Comparison of ENCODE assay signal across 9 cellular contexts in genomic region chr6:30779850-30780641, GRCh38. TPM values are rescaled to one million over a fixed set of nuclear protein-coding genes. Genes with fewer than 3 reads are reported as not detected.
DNase-seq lines count a peak whose midpoint lies in the region; ATAC-seq and TF ChIP-seq lines count a peak whose summit lies in the region.
"Had no signal": no experiment of that assay in that cellular context is flagged by ENCODE, and none has a peak within 500 bp of the region (broad histone marks: within the 10 kb centered on the region; RNA-seq: fewer than 3 reads in every experiment).

No MANE protein-coding gene starts in this region.

- no peak for TF ChIP-seq POLR2A in uterus (IDR thresholded peaks at IDR 0.05)

- H3K27ac ChIP-seq in left ventricle myocardium inferior (replicated peaks) (peak overlapping the region; percentile 96), osteoblast (ENCODE audit: low read depth, low read length) (peak overlapping the region; percentile 100), uterus (peak overlapping the region; percentile 82 to 96)

- H3K4me2 ChIP-seq in osteoblast (ENCODE audit: insufficient read depth, low read length) = peak overlapping the region; percentile 63

- H3K79me2 ChIP-seq in osteoblast (ENCODE audit: insufficient read depth, low read length) = no peaks in the 10 kb centered on the region

- H3K4me3 ChIP-seq in left ventricle myocardium inferior (no peak overlapping the region), epithelial cell of esophagus (ENCODE audit: low read length) (no peak overlapping the region), osteoblast (ENCODE audit: insufficient read depth, low read length) (no peak overlapping the region), uterus (no peak overlapping the region)

- H3K9me3 ChIP-seq in left ventricle myocardium inferior (replicated peaks) (no peaks in the 10 kb centered on the region), osteoblast (ENCODE audit: low read depth, low read length) (no peaks in the 10 kb centered on the region), uterus (no peaks in the 10 kb centered on the region)

- no peaks in the 10 kb centered on the region for H4K20me1 ChIP-seq in osteoblast (ENCODE audit: insufficient read depth, low read length)

- no peak overlapping the region for H2AFZ ChIP-seq in osteoblast (ENCODE audit: low read length)

- H3K36me3 ChIP-seq in left ventricle myocardium inferior (no peaks in the 10 kb centered on the region), osteoblast (ENCODE audit: insufficient read depth, low read length) (no peaks in the 10 kb centered on the region), uterus (no peaks in the 10 kb centered on the region)

- ATAC-seq in HG03025 (IDR thresholded peaks at IDR 0.05; ENCODE audit: low FRiP score, unreplicated experiment) = no peak
- no peak for ATAC-seq in HG03175 (IDR thresholded peaks at IDR 0.05; ENCODE audit: unreplicated experiment)
- ATAC-seq in esophagus mucosa = no peak

- DNase-seq in left ventricle myocardium inferior = no peak
- DNase-seq in cardiac septum (ENCODE audit: low spot score) = no peak
- peak; percentile 52 for DNase-seq in epithelial cell of esophagus (ENCODE audit: low read depth)
- DNase-seq in osteoblast (ENCODE audit: insufficient read length, low spot score, missing footprints) = no peak
- DNase-seq in uterus = no peak
- DNase-seq: NCI-H2029 treated with DMSO at 0.1 percent for 48 hours had no signal

- TF ChIP-seq CTCF in left ventricle myocardium inferior (IDR thresholded peaks at IDR 0.05; ENCODE audit: borderline replicate concordance) (no peak), epithelial cell of esophagus (IDR thresholded peaks at IDR 0.05; ENCODE audit: insufficient read depth, low read depth, low read length, missing control alignments) (no peak), osteoblast (IDR thresholded peaks at IDR 0.05; ENCODE audit: extremely low read depth, low read depth, low read length) (no peak), uterus (IDR thresholded peaks at IDR 0.05) (no peak)

- H3K4me1 ChIP-seq in left ventricle myocardium inferior = peaks cover 60% of the 10 kb centered on the region
- peaks cover 50% of the 10 kb centered on the region for H3K4me1 ChIP-seq in osteoblast (ENCODE audit: insufficient read depth, low read length)
- H3K4me1 ChIP-seq in uterus = peaks cover 24 to 32% of the 10 kb centered on the region in 2 donors

- H3K27me3 ChIP-seq in left ventricle myocardium inferior (ENCODE audit: low read depth) (no peaks in the 10 kb centered on the region), osteoblast (ENCODE audit: insufficient read depth, low read length) (no peaks in the 10 kb centered on the region), uterus (no peaks in the 10 kb centered on the region)

- intact Hi-C loops in left ventricle myocardium inferior (cut with micrococcal nuclease) = no loop called here
- intact Hi-C loops in cardiac septum (cut with DNase I) = loop anchor here (2.0 to 5.0 kb wide), 3 partner anchors 27 to 42 kb away; partner anchors contain the start of gene FLOT1
- intact Hi-C loops in uterus (cut with DNase I; ENCODE audit: low total_unique reads) = no loop called here

RNA-seq across cellular contexts. Expression of gene IER3, which starts 35.7 kb away (rescaled TPM):
- total RNA-seq in left ventricle myocardium inferior = 41.4 TPM
- total RNA-seq in cardiac septum = 285 TPM
- total RNA-seq in osteoblast = 29.5 and 54.6 TPM in 2 replicates
- total RNA-seq in uterus = 10 to 100 TPM in 2 of 4 donors, 1 to 10 TPM in 1, under 1 TPM in 1; 0.88 to 23.8 (median 10.4) TPM
- total RNA-seq in esophagus mucosa = 74.3 TPM

RNA-seq across cellular contexts. Expression of gene FLOT1, which starts 37.6 kb away (rescaled TPM):
- total RNA-seq in left ventricle myocardium inferior = 223 TPM
- 251 TPM for total RNA-seq in cardiac septum
- 101 and 114 TPM in 2 replicates for total RNA-seq in osteoblast
- 100 to 1,000 TPM in 1 of 4 donors, 10 to 100 TPM in 3; 47.1 to 155 (median 64.6) TPM for total RNA-seq in uterus
- 75.0 TPM for total RNA-seq in esophagus mucosa

RNA-seq across cellular contexts. Expression of gene TUBB, which starts 59.9 kb away (rescaled TPM):
- total RNA-seq in left ventricle myocardium inferior = 187 TPM
- total RNA-seq in cardiac septum = 215 TPM
- total RNA-seq in osteoblast = 509 and 605 TPM in 2 replicates
- 100 to 1,000 TPM; 130 to 426 (median 290) TPM for total RNA-seq in uterus
- total RNA-seq in esophagus mucosa = 327 TPM
